23 cellular contexts compared by ENCODE assay signal in genomic region chr3:56192001-56192400, GRCh38.
"Had no signal": no experiment of that assay in that cellular context is flagged by ENCODE, and none has a peak within 500 bp of the region (broad histone marks: within the 10 kb centered on the region; RNA-seq: fewer than 3 reads in every experiment).

No MANE protein-coding gene starts in this region.

- H3K27ac ChIP-seq: HL-60, KMS-11, RWPE1, SJSA1, SK-N-MC had no signal

- H3K4me1 ChIP-seq: SJSA1 had no signal

- ATAC-seq: K562, Panc1 had no signal

- DNase-seq: Kasumi-1, MV-4-11, NCI-H1048, NCI-H1105, NCI-H1417, NCI-H1436 treated with DMSO at 0.1 percent for 48 hours, NCI-H1694, NCI-H187 treated with DMSO at 0.1 percent for 48 hours, NCI-H2029 treated with DMSO at 0.1 percent for 48 hours, NCI-H2227 treated with DMSO at 0.1 percent for 48 hours, NCI-H446, NCI-H510A, NCI-H524 treated with DMSO at 0.1 percent for 48 hours, NCI-H69, NCI-H774, SHP77 treated with DMSO at 0.1 percent for 48 hours had no signal

- H3K36me3 ChIP-seq: SJSA1 had no signal

- H3K27me3 ChIP-seq: SJSA1 had no signal

- H3K9me3 ChIP-seq: SJSA1 had no signal

- H3K4me3 ChIP-seq: K562, SJSA1, SK-N-MC had no signal
